ENCODE assay signal across 12 cellular contexts in the genomic region with DNA sequence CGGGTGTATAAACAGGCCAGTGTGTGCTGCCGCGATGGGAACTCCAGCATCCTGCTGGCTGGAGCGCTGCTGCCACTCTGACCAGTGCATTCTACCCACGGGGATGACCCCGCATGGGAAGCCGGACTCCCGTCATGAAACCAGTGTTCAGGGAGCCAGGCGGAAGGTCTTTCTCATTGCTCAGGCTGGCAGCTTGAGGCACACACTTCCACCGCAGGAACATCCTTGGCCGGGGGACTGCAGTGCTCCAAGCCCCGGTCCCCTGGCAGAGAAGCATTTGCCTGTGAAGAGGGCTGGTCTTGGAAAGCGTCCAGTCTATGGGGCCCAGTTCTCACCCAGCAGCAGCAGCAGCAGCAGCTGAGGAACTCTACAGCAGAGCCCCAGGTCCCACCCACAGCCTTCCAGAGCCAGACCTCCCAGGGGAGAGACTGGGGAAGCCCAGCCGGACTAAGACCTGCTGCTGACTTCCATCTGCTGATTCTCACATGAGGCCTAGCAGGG.
A peak's percentile ranks its signal among the peaks of the same experiment; 100 is the strongest.
DNase-seq lines count a peak whose midpoint lies in the region; ATAC-seq and TF ChIP-seq lines count a peak whose summit lies in the region.
"Had no signal": no experiment of that assay in that cellular context is flagged by ENCODE, and none has a peak within 500 bp of the region (broad histone marks: within the 10 kb centered on the region; RNA-seq: fewer than 3 reads in every experiment).

No MANE protein-coding gene starts in this region.

- POLR2A ChIA-PET in Panc1 (lab: Charles Lee), result no interaction called here

- TF ChIP-seq CTCF in Panc1 (IDR thresholded peaks at IDR 0.05), result no peak
- no peak for TF ChIP-seq CTCF in fibroblast of villous mesenchyme (IDR thresholded peaks at IDR 0.05; ENCODE audit: insufficient read depth, low read depth, low read length)
- no peak for TF ChIP-seq CTCF in sigmoid colon (IDR thresholded peaks at IDR 0.05)

- H3K4me1 ChIP-seq in Panc1 (ENCODE audit: control insufficient read depth, insufficient read depth, low read length) (no peaks in the 10 kb centered on the region), sigmoid colon (peaks cover 0 to 81% (median 59%) of the 10 kb centered on the region in 4 donors)

- no peak for DNase-seq in Panc1 (ENCODE audit: low read depth, low spot score)
- peak; percentile 59 for DNase-seq in fibroblast of villous mesenchyme (ENCODE audit: low read depth)
- DNase-seq in sigmoid colon, result peak; percentile 87
- no peak for DNase-seq in putamen (ENCODE audit: low spot score)
- no peak for DNase-seq in HuH-7 (ENCODE audit: low spot score)
- DNase-seq: activated naive CD8-positive, alpha-beta T cell treated with anti-CD3 and anti-CD28 coated beads for 36 hours; T-helper 2 cell had no signal

- H3K27me3 ChIP-seq in Panc1 (ENCODE audit: control insufficient read depth, insufficient read depth, low read length) (no peaks in the 10 kb centered on the region), sigmoid colon (no peaks in the 10 kb centered on the region)

- TF ChIP-seq POLR2A in sigmoid colon (IDR thresholded peaks at IDR 0.05), result no peak

- WGBS in sigmoid colon, 2 donors, result 73 to 84% methylated on average over 14 of the region's 14 CpGs

- no peak for TF ChIP-seq EP300 in sigmoid colon (IDR thresholded peaks at IDR 0.05)

- in situ Hi-C loops in Panc1 (cut with HindIII; ENCODE audit: low pct_unique_long_range_greater_than_20kb, low sequenced_read_pairs), result no loop called here

- ATAC-seq in HG03432 (IDR thresholded peaks at IDR 0.05; ENCODE audit: unreplicated experiment) (peak; percentile 72), Panc1 (0 out of 2 replicates have a peak, but pooled peaks have one; percentile 49), HG03460 (IDR thresholded peaks at IDR 0.05; ENCODE audit: unreplicated experiment) (no peak), HG03442 (IDR thresholded peaks at IDR 0.05; ENCODE audit: unreplicated experiment) (no peak)
- ATAC-seq: K562 had no signal

- no peak overlapping the region for H3K27ac ChIP-seq in Panc1 (ENCODE audit: low read length)
- H3K27ac ChIP-seq in sigmoid colon, result peak overlapping the region; percentile 88 to 96 (median 93)
- H3K27ac ChIP-seq: thoracic aorta had no signal

- CTCF ChIA-PET in Panc1 (lab: Charles Lee), result no interaction called here

- no peaks in the 10 kb centered on the region for H3K9me3 ChIP-seq in Panc1 (ENCODE audit: control insufficient read depth, insufficient read depth, low read depth, low read length)
- peaks cover 0 to 4% (median 0%) of the 10 kb centered on the region in 4 donors for H3K9me3 ChIP-seq in sigmoid colon

- H3K4me3 ChIP-seq in Panc1 (ENCODE audit: low read depth in 2 of 2, low read length in 2 of 2) (no peak overlapping the region), fibroblast of villous mesenchyme (ENCODE audit: low read depth, low read length) (no peak overlapping the region), sigmoid colon (no peak overlapping the region)
- H3K4me3 ChIP-seq: K562, thoracic aorta had no signal

- H3K36me3 ChIP-seq in Panc1 (ENCODE audit: control insufficient read depth, insufficient read depth, low read length), result no peaks in the 10 kb centered on the region
- no peaks in the 10 kb centered on the region for H3K36me3 ChIP-seq in sigmoid colon
- H3K36me3 ChIP-seq: thoracic aorta had no signal

- BruUV-seq in Panc1 (replicated peaks; lab: Mats Ljungman, UMichigan), result no TSS peak

- intact Hi-C loops in Panc1 (cut with micrococcal nuclease; ENCODE audit: unreplicated experiment), result no loop called here
- intact Hi-C loops in sigmoid colon (cut with DNase I), result loop anchor here (5.0 kb wide), 1 partner anchor 41 kb away; no protein-coding TSS in a partner anchor

Comparison
In these comparisons a context has a peak if more than half of its experiments do, and no peak if none do; other contexts are left out.
1. ATAC-seq: peak in HG03432 (single experiment) and Panc1 (single experiment); none in HG03460 (single experiment) and HG03442 (single experiment).
2. DNase-seq: peak in fibroblast of villous mesenchyme (single experiment) and sigmoid colon (single experiment); none in Panc1 (single experiment), putamen (single experiment) and HuH-7 (single experiment).